In genomic region chr20:60201198-60201597, GRCh38 we compare ENCODE assay signal across 26 cellular contexts.
"Had no signal": no experiment of that assay in that cellular context is flagged by ENCODE, and none has a peak within 500 bp of the region (broad histone marks: within the 10 kb centered on the region; RNA-seq: fewer than 3 reads in every experiment).

No MANE protein-coding gene starts in this region.

- ATAC-seq: stimulated activated memory B cell treated with anti-CD40 and anti-IgM and Interleukin-4, amounts not matched to agents 10 μg/mL and 1 μg/mL and 100 μg/mL, for 72 hours; stimulated activated naive CD8-positive, alpha-beta T cell treated with anti-CD3 and anti-CD28 coated beads, Interleukin-15, amount 100 ng/mL, for 72 hours had no signal

- DNase-seq: activated CD4-positive, alpha-beta memory T cell treated with anti-CD3 and anti-CD28 coated beads for 36 hours; activated CD4-positive, alpha-beta T cell treated with anti-CD3 and anti-CD28 coated beads, Interleukin-2, amount 10 ng/mL, durations not matched to agents 24 days and 14 days; activated CD4-positive, CD25-positive, alpha-beta regulatory T cell treated with anti-CD3 and anti-CD28 coated beads, Interleukin-2, amount 50 U/mL, for 72 hours; activated CD8-positive, alpha-beta memory T cell treated with anti-CD3 and anti-CD28 coated beads, Interleukin-2, amount 50 U/mL, for 48 hours; activated gamma-delta T cell; activated naive CD4-positive, alpha-beta T cell treated with anti-CD3 and anti-CD28 coated beads, Interleukin-2, amount 10 ng/mL, durations not matched to agents 7 days and 5 days; activated naive CD8-positive, alpha-beta T cell treated with anti-CD3 and anti-CD28 coated beads, Interleukin-2, amount 10 ng/mL, durations not matched to agents 7 days and 5 days; activated T-cell treated with anti-CD3 and anti-CD28 coated beads, Interleukin-2, amount 50 U/mL, for 24 hours; cerebellar nuclear complex; colonic mucosa; effector CD8-positive, alpha-beta T cell; esophagus squamous epithelium; mammary epithelial cell; nucleus accumbens; psoas muscle; stimulated activated CD4-positive, alpha-beta T cell treated with anti-CD3 and anti-CD28 coated beads, Interleukin-1b, Interleukin-23, amount 100 ng/mL, for 48 hours; stimulated activated CD4-positive, alpha-beta T cell treated with anti-CD3 and anti-CD28 coated beads, Interleukin-4, amount 100 ng/mL, for 4 hours; stimulated activated CD8-positive, alpha-beta memory T cell treated with anti-CD3 and anti-CD28 coated beads, Interleukin-4, amount 100 ng/mL, for 48 hours; stimulated activated naive CD8-positive, alpha-beta T cell treated with anti-CD3 and anti-CD28 coated beads, Interleukin-15, amount 100 ng/mL, for 72 hours; substantia nigra; uterus; WERI-Rb-1 had no signal

- FAIRE-seq: endometrium, frontal cortex, islet of Langerhans had no signal
